1 cellular context compared by ENCODE assay signal in the genomic region with DNA sequence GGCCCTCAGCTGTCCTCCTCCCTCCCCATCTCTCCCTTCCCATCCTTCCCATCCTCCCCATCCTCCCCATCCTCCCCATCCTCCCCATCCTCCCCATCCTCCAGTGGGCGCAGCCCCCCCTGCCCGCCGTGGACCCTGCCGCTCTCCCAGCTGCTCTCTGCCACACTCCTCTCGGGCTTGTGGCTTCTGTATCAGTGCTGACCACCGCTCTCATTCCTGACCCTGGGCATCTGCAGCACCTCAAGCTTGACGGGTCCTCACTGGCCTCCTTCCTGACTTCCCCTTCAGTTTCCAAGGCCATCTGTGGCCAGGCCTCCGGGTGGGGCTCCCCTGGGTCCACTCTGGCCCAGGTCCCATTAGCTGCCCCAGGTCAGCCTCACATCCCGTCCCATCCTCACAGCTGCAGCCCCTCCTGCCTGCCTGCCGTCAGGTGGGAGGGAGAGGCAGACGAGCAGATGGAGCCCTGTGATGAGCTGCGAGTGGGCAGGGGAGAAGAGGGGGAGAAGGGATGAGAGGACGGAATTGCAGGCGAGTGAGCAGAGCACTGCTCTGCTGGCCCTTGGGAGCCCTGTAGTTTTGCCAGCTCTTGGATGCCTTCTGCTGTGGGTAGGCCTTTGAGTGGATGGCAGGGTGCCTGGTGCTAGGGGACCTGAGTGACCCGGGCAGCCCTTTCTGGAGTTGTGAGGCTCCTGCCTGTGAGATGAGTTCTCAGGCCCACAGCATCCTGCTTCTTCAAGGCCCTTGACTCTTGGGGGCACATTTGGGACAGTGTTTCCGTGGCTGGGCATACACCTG.
TF ChIP-seq lines count a peak whose summit lies in the region.

No MANE protein-coding gene starts in this region.

TF ChIP-seq in H1, 55 proteins besides CTCF, POLR2A, EP300 and RAD21:
- TF ChIP-seq GTF2F1 (IDR thresholded peaks at IDR 0.05; ENCODE audit: borderline replicate concordance, low read depth, low read length) (no peak), SIN3A (conservative IDR thresholded peaks at IDR 0.05 in 1 of 2, IDR thresholded peaks at IDR 0.05 in 1 of 2; ENCODE audit: low read depth in 1 of 2, low read length in 2 of 2) (no peak), KDM5A (IDR thresholded peaks at IDR 0.05; ENCODE audit: low read length) (no peak), TAF7 (optimal IDR thresholded peaks at IDR 0.05; ENCODE audit: borderline replicate concordance, low read depth, low read length) (no peak), ASH2L (IDR thresholded peaks at IDR 0.05; ENCODE audit: low read length) (no peak), SP1 (IDR thresholded peaks at IDR 0.05; ENCODE audit: low read depth, low read length) (no peak), TCF12 (IDR thresholded peaks at IDR 0.05; ENCODE audit: low read depth, low read length) (no peak), CHD2 (IDR thresholded peaks at IDR 0.05; ENCODE audit: low read length) (no peak), SAP30 (IDR thresholded peaks at IDR 0.05; ENCODE audit: insufficient read depth, insufficient replicate concordance, low read length) (no peak), CBX8 (IDR thresholded peaks at IDR 0.05; ENCODE audit: borderline replicate concordance, low read depth, low read length) (no peak), TEAD4 (IDR thresholded peaks at IDR 0.05; ENCODE audit: low read depth, low read length) (no peak), CHD1 (IDR thresholded peaks at IDR 0.05; ENCODE audit: low read depth, low read length) (no peak), HDAC2 (IDR thresholded peaks at IDR 0.05; ENCODE audit: borderline replicate concordance in 1 of 2, low read depth in 2 of 2, low read length in 2 of 2) (no peak)
